8 cellular contexts compared by ENCODE assay signal in genomic region chr3:149042766-149043386, GRCh38. TPM values are rescaled to one million over a fixed set of nuclear protein-coding genes. Genes with fewer than 3 reads are reported as not detected.
DNase-seq lines count a peak whose midpoint lies in the region; ATAC-seq and TF ChIP-seq lines count a peak whose summit lies in the region.

No MANE protein-coding gene starts in this region.

- no peaks in the 10 kb centered on the region for H3K27me3 ChIP-seq in body of pancreas

- H3K4me3 ChIP-seq in GM12865 (ENCODE audit: low read depth, low read length), result no peak overlapping the region
- H3K4me3 ChIP-seq in body of pancreas, result no peak overlapping the region

- TF ChIP-seq CTCF in GM12865 (IDR thresholded peaks at IDR 0.05; ENCODE audit: insufficient read depth, low read depth, low read length, missing control alignments), result no peak
- TF ChIP-seq CTCF in body of pancreas (IDR thresholded peaks at IDR 0.05), result no peak

- no peak for TF ChIP-seq POLR2A in body of pancreas (IDR thresholded peaks at IDR 0.05)

- peaks cover 6% of the 10 kb centered on the region for H3K4me1 ChIP-seq in body of pancreas

- intact Hi-C loops in body of pancreas (cut with DNase I) (no loop called here), Right ventricle myocardium superior (cut with DNase I) (no loop called here)

- no peaks in the 10 kb centered on the region for H3K9me3 ChIP-seq in body of pancreas

- 23 to 32% methylated on average over 1 of the region's 1 CpG for WGBS in body of pancreas, 2 donors

- peak; percentile 50 for DNase-seq in GM12865 (ENCODE audit: low read depth)
- DNase-seq in HS-5 (ENCODE audit: low read depth), result peak; percentile 26
- DNase-seq in fibroblast of peridontal ligament (ENCODE audit: extremely low read depth), result peak; percentile 77
- no peak for DNase-seq in ecto neural progenitor cell (ENCODE audit: low spot score)
- no peak for DNase-seq in body of pancreas
- no peak for DNase-seq in Right ventricle myocardium superior
- no peak for DNase-seq in NCI-H2196 (lab: John Stamatoyannopoulos, UW; ENCODE audit: unreplicated experiment)

- H3K27ac ChIP-seq in body of pancreas, result no peak overlapping the region

- ATAC-seq in GM21528 (IDR thresholded peaks at IDR 0.05; ENCODE audit: low FRiP score, unreplicated experiment) (peak; percentile 89), body of pancreas (no peak), Right ventricle myocardium superior (ENCODE audit: poor library complexity) (no peak)

- peaks cover 0 to 3% of the 10 kb centered on the region in 2 donors for H3K36me3 ChIP-seq in body of pancreas (replicated peaks in 1 of 2; ENCODE audit: insufficient read depth in 1 of 2, low read depth in 2 of 2)

RNA-seq across cellular contexts. Expression of gene HLTF, which starts 43.5 kb away (rescaled TPM):
- 10 to 100 TPM; 10.9 to 15.3 TPM for total RNA-seq in body of pancreas
- total RNA-seq in Right ventricle myocardium superior, result 26.4 TPM

RNA-seq across cellular contexts. Expression of gene GYG1, which starts 51.5 kb away (rescaled TPM):
- total RNA-seq in body of pancreas (10 to 100 TPM in 1 of 2 donors, 1 to 10 TPM in 1; 8.9 to 16.3 TPM), Right ventricle myocardium superior (171 TPM)

Comparison
In these comparisons a context has a peak if more than half of its experiments do, and no peak if none do; other contexts are left out.
1. DNase-seq: peak in GM12865 (single experiment), HS-5 (single experiment) and fibroblast of peridontal ligament (single experiment); none in ecto neural progenitor cell (single experiment), body of pancreas (0 of 4), Right ventricle myocardium superior (single experiment) and NCI-H2196 (single experiment).